2 cellular contexts compared by ENCODE assay signal in the genomic region with DNA sequence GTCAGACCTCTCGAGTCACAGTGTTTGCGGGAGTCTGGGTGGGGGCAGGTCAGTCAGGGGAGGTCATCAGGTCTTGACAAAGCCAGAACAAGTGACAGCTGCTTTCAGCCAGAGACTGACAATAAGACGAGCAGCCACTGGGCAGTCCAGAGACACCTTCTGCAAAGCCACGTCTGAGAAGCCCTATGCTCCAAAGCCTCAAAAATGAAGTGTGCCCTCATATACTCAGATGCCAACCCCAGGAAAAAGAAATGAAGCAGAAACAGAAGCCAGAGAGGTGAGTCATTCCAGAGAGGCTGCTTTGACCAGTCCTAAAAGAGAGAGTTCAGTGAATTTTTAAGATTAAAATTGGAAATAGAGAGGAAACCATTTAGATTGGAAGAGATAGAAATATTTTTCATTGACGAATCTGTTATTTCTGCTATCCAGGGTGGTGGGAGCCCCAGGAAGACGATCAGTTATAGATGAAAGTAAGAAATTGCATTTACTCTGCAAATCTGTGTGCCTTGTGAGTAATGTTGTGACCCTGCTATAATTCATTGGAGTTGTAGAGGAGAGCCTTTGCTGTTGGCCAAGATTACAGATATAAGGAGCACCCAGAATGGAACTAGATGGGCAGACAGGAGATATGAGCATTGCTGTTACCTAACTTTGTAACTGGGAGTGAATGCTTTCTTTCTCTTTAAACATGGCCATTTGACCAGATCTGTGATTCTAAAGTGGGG.
TF ChIP-seq lines count a peak whose summit lies in the region.

No MANE protein-coding gene starts in this region.

TF ChIP-seq in HepG2, 621 proteins besides CTCF, POLR2A, EP300 and RAD21 (continued from another document and continues in another):
- TF ChIP-seq, protein P1, sequence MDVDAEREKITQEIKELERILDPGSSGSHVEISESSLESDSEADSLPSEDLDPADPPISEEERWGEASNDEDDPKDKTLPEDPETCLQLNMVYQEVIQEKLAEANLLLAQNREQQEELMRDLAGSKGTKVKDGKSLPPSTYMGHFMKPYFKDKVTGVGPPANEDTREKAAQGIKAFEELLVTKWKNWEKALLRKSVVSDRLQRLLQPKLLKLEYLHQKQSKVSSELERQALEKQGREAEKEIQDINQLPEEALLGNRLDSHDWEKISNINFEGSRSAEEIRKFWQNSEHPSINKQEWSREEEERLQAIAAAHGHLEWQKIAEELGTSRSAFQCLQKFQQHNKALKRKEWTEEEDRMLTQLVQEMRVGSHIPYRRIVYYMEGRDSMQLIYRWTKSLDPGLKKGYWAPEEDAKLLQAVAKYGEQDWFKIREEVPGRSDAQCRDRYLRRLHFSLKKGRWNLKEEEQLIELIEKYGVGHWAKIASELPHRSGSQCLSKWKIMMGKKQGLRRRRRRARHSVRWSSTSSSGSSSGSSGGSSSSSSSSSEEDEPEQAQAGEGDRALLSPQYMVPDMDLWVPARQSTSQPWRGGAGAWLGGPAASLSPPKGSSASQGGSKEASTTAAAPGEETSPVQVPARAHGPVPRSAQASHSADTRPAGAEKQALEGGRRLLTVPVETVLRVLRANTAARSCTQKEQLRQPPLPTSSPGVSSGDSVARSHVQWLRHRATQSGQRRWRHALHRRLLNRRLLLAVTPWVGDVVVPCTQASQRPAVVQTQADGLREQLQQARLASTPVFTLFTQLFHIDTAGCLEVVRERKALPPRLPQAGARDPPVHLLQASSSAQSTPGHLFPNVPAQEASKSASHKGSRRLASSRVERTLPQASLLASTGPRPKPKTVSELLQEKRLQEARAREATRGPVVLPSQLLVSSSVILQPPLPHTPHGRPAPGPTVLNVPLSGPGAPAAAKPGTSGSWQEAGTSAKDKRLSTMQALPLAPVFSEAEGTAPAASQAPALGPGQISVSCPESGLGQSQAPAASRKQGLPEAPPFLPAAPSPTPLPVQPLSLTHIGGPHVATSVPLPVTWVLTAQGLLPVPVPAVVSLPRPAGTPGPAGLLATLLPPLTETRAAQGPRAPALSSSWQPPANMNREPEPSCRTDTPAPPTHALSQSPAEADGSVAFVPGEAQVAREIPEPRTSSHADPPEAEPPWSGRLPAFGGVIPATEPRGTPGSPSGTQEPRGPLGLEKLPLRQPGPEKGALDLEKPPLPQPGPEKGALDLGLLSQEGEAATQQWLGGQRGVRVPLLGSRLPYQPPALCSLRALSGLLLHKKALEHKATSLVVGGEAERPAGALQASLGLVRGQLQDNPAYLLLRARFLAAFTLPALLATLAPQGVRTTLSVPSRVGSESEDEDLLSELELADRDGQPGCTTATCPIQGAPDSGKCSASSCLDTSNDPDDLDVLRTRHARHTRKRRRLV (CRISPR knock-in tag; IDR thresholded peaks at IDR 0.05), result no peak
- TF ChIP-seq POLR2AphosphoS2 (IDR thresholded peaks at IDR 0.05; ENCODE audit: low read depth, low read length) (no peak), ZNF326 (CRISPR knock-in tag; IDR thresholded peaks at IDR 0.05; ENCODE audit: borderline replicate concordance) (no peak), HNF4A (CRISPR knock-in tag; IDR thresholded peaks at IDR 0.05) (no peak), ZNF644 (CRISPR knock-in tag; IDR thresholded peaks at IDR 0.05; ENCODE audit: low read depth) (no peak), RBAK (CRISPR knock-in tag; IDR thresholded peaks at IDR 0.05) (no peak), ARNT2 (CRISPR knock-in tag; IDR thresholded peaks at IDR 0.05; ENCODE audit: low read depth) (no peak), ZNF782 (CRISPR knock-in tag; IDR thresholded peaks at IDR 0.05; ENCODE audit: borderline replicate concordance) (no peak)
- TF ChIP-seq, protein P2, sequence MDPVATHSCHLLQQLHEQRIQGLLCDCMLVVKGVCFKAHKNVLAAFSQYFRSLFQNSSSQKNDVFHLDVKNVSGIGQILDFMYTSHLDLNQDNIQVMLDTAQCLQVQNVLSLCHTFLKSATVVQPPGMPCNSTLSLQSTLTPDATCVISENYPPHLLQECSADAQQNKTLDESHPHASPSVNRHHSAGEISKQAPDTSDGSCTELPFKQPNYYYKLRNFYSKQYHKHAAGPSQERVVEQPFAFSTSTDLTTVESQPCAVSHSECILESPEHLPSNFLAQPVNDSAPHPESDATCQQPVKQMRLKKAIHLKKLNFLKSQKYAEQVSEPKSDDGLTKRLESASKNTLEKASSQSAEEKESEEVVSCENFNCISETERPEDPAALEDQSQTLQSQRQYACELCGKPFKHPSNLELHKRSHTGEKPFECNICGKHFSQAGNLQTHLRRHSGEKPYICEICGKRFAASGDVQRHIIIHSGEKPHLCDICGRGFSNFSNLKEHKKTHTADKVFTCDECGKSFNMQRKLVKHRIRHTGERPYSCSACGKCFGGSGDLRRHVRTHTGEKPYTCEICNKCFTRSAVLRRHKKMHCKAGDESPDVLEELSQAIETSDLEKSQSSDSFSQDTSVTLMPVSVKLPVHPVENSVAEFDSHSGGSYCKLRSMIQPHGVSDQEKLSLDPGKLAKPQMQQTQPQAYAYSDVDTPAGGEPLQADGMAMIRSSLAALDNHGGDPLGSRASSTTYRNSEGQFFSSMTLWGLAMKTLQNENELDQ (CRISPR knock-in tag; IDR thresholded peaks at IDR 0.05; ENCODE audit: borderline replicate concordance), result no peak
- TF ChIP-seq, protein P3, sequence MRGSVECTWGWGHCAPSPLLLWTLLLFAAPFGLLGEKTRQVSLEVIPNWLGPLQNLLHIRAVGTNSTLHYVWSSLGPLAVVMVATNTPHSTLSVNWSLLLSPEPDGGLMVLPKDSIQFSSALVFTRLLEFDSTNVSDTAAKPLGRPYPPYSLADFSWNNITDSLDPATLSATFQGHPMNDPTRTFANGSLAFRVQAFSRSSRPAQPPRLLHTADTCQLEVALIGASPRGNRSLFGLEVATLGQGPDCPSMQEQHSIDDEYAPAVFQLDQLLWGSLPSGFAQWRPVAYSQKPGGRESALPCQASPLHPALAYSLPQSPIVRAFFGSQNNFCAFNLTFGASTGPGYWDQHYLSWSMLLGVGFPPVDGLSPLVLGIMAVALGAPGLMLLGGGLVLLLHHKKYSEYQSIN (CRISPR knock-in tag; IDR thresholded peaks at IDR 0.05; ENCODE audit: borderline replicate concordance), result no peak
- TF ChIP-seq, protein P4, sequence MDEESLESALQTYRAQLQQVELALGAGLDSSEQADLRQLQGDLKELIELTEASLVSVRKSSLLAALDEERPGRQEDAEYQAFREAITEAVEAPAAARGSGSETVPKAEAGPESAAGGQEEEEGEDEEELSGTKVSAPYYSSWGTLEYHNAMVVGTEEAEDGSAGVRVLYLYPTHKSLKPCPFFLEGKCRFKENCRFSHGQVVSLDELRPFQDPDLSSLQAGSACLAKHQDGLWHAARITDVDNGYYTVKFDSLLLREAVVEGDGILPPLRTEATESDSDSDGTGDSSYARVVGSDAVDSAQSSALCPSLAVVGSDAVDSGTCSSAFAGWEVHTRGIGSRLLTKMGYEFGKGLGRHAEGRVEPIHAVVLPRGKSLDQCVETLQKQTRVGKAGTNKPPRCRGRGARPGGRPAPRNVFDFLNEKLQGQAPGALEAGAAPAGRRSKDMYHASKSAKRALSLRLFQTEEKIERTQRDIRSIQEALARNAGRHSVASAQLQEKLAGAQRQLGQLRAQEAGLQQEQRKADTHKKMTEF (CRISPR knock-in tag; IDR thresholded peaks at IDR 0.05), result no peak

TF ChIP-seq in SK-N-SH treated with all-trans-retinoic acid at 6 μM for 48 hours, 23 proteins besides CTCF, POLR2A, EP300 and RAD21 (continued from another document):
- TF ChIP-seq ISL1 (CRISPR knock-in tag; IDR thresholded peaks at IDR 0.05) (no peak), ZNF8 (CRISPR knock-in tag; IDR thresholded peaks at IDR 0.05) (no peak), RARB (CRISPR knock-in tag; IDR thresholded peaks at IDR 0.05) (no peak), SNAI2 (CRISPR knock-in tag; IDR thresholded peaks at IDR 0.05) (no peak), GLIS3 (CRISPR knock-in tag; IDR thresholded peaks at IDR 0.05) (no peak), ZFP3 (CRISPR knock-in tag; IDR thresholded peaks at IDR 0.05) (no peak), ESRRG (CRISPR knock-in tag; IDR thresholded peaks at IDR 0.05) (no peak), OSR1 (CRISPR knock-in tag; IDR thresholded peaks at IDR 0.05) (no peak), PPARA (CRISPR knock-in tag; IDR thresholded peaks at IDR 0.05; ENCODE audit: borderline replicate concordance) (no peak), ZC3H10 (CRISPR knock-in tag; IDR thresholded peaks at IDR 0.05) (no peak)
- TF ChIP-seq, protein P5, sequence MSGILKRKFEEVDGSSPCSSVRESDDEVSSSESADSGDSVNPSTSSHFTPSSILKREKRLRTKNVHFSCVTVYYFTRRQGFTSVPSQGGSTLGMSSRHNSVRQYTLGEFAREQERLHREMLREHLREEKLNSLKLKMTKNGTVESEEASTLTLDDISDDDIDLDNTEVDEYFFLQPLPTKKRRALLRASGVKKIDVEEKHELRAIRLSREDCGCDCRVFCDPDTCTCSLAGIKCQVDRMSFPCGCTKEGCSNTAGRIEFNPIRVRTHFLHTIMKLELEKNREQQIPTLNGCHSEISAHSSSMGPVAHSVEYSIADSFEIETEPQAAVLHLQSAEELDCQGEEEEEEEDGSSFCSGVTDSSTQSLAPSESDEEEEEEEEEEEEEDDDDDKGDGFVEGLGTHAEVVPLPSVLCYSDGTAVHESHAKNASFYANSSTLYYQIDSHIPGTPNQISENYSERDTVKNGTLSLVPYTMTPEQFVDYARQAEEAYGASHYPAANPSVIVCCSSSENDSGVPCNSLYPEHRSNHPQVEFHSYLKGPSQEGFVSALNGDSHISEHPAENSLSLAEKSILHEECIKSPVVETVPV (CRISPR knock-in tag; IDR thresholded peaks at IDR 0.05), result no peak
- TF ChIP-seq, protein P6, sequence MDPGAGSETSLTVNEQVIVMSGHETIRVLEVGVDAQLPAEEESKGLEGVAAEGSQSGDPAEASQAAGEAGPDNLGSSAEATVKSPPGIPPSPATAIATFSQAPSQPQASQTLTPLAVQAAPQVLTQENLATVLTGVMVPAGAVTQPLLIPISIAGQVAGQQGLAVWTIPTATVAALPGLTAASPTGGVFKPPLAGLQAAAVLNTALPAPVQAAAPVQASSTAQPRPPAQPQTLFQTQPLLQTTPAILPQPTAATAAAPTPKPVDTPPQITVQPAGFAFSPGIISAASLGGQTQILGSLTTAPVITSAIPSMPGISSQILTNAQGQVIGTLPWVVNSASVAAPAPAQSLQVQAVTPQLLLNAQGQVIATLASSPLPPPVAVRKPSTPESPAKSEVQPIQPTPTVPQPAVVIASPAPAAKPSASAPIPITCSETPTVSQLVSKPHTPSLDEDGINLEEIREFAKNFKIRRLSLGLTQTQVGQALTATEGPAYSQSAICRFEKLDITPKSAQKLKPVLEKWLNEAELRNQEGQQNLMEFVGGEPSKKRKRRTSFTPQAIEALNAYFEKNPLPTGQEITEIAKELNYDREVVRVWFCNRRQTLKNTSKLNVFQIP (CRISPR knock-in tag; IDR thresholded peaks at IDR 0.05; ENCODE audit: borderline replicate concordance, low read depth), result no peak
